In genomic region chr17:5249615-5250014, GRCh38 we compare ENCODE assay signal across 7 cellular contexts.
A peak's percentile ranks its signal among the peaks of the same experiment; 100 is the strongest.
DNase-seq lines count a peak whose midpoint lies in the region; ATAC-seq and TF ChIP-seq lines count a peak whose summit lies in the region.

No MANE protein-coding gene starts in this region.

- in situ Hi-C loops in astrocyte of the cerebellum (cut with HindIII; ENCODE audit: low sequenced_read_pairs) = no loop called here

- peak; percentile 88 for DNase-seq in GM12865 (ENCODE audit: low read depth)
- peak; percentile 2 for DNase-seq in NCI-H1417 treated with DMSO at 0.1 percent for 48 hours (lab: John Stamatoyannopoulos, UW)
- peak; percentile 20 for DNase-seq in T-helper 22 cell (ENCODE audit: low read depth)
- DNase-seq in astrocyte of the cerebellum (ENCODE audit: low read depth) = peak; percentile 66
- DNase-seq in hypothalamus (lab: John Stamatoyannopoulos, UW) = peak in 27 of 51 donors; percentile 3 to 78 (median 35)
- peak; percentile 51 for DNase-seq in smooth muscle cell of the brain vasculature (ENCODE audit: low read depth, low spot score)

- peak; percentile 62 for TF ChIP-seq CTCF in GM12865 (IDR thresholded peaks at IDR 0.05; ENCODE audit: insufficient read depth, low read depth, low read length, missing control alignments)
- peak; percentile 68 for TF ChIP-seq CTCF in astrocyte of the cerebellum (IDR thresholded peaks at IDR 0.05; ENCODE audit: low read depth, low read length, missing control alignments)

- ATAC-seq in GM19397 (IDR thresholded peaks at IDR 0.05; ENCODE audit: unreplicated experiment) = no peak

- H3K4me3 ChIP-seq in GM12865 (ENCODE audit: low read depth, low read length) (no peak overlapping the region), astrocyte of the cerebellum (ENCODE audit: low read depth, low read length) (no peak overlapping the region)

Comparison
In these comparisons a context has a peak if more than half of its experiments do, and no peak if none do; other contexts are left out.
1. DNase-seq: peak in every context shown above with its lines; median percentile 88 in GM12865; 66 in astrocyte of the cerebellum; 51 in smooth muscle cell of the brain vasculature; 35 in hypothalamus; 20 in T-helper 22 cell; 2 in NCI-H1417 treated with DMSO at 0.1 percent for 48 hours.